In genomic region chr12:114384746-114385145, GRCh38 we compare ENCODE assay signal across 21 cellular contexts. TPM values are rescaled to one million over a fixed set of nuclear protein-coding genes. Genes with fewer than 3 reads are reported as not detected.
"Had no signal": no experiment of that assay in that cellular context is flagged by ENCODE, and none has a peak within 500 bp of the region (broad histone marks: within the 10 kb centered on the region; RNA-seq: fewer than 3 reads in every experiment).

No MANE protein-coding gene starts in this region.

- H3K9me3 ChIP-seq: ascending aorta, esophagus squamous epithelium, prostate gland, thyroid gland had no signal

- H3K36me3 ChIP-seq: ascending aorta, esophagus squamous epithelium, prostate gland, thyroid gland had no signal

- H3K27ac ChIP-seq: ascending aorta, esophagus squamous epithelium, prostate gland, thyroid gland had no signal

- H3K4me1 ChIP-seq: ascending aorta, esophagus squamous epithelium, prostate gland, thyroid gland had no signal

- H3K4me3 ChIP-seq: ascending aorta, esophagus squamous epithelium, prostate gland, thyroid gland had no signal

- DNase-seq: activated T-cell treated with anti-CD3 and anti-CD28 coated beads, Interleukin-2, amount 50 U/mL, for 1 hour; cortex of kidney; endodermal cell; esophagus squamous epithelium; glutamatergic neuron; hypothalamus; stimulated activated CD4-positive, alpha-beta T cell treated with anti-CD3 and anti-CD28 coated beads, Interleukin-4, amount 100 ng/mL, for 24 hours; substantia nigra; T-helper 1 cell; thyroid gland had no signal

- H3K27me3 ChIP-seq: ascending aorta had no signal

- ATAC-seq: activated naive CD4-positive, alpha-beta T cell treated with anti-CD3 and anti-CD28 coated beads, Interleukin-2, amount 50 U/mL, for 72 hours; activated T-helper 17 cell treated with anti-CD3 and anti-CD28 coated beads, Interleukin-2, amount 50 U/mL, for 72 hours; natural killer cell treated with Interleukin-12 subunit alpha and Interleukin-12 subunit beta and Interleukin-15 and Interleukin-18, amount 100 ng/mL, for 72 hours; WTC11 had no signal

RNA-seq across cellular contexts. Expression of gene TBX5, which starts 21.2 kb away (rescaled TPM):
- total RNA-seq: activated naive CD4-positive, alpha-beta T cell treated with anti-CD3 and anti-CD28 coated beads, Interleukin-2, amount 50 U/mL, for 72 hours; activated T-helper 17 cell treated with anti-CD3 and anti-CD28 coated beads, Interleukin-2, amount 50 U/mL, for 72 hours; ascending aorta; bronchial epithelial cell; cerebellum; endodermal cell; frontal cortex; liver; natural killer cell treated with Interleukin-12 subunit alpha and Interleukin-12 subunit beta and Interleukin-15 and Interleukin-18, amount 100 ng/mL, for 72 hours; osteocyte had no signal
